Comparison of ENCODE assay signal across 9 cellular contexts in the genomic region with DNA sequence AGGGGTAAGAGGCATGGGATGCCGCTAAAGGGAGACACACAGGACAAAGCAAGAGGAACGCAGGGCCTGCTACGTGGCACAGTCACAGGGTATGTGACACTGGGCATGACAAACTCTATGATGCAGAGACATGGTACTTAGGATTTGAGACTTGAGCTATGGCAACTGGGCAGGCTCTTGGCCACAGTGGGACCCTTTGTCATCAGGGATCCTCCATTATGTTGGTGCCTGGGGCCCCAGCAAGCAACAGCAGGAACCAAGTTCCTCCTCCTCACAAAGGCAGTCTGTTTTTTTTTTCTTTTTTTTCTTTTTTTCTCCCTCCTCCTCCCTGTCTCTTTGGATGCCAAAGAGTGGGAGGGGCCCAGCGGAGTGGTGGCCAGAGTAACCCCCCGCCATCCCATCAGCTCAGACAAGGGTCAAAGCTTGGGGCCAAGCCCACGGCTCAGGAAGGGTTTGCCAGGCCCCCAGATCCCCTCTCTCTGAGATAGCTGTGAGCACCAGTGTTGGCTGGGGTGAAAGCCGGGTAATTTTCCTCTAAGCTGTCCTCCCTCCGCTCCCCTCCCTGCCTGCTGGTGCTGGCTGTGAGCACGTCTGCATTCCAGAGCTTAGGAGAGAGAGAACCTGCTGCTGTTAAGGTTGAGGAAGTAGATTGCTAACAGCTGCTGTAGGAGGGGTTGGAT. TPM values are rescaled to one million over a fixed set of nuclear protein-coding genes. Genes with fewer than 3 reads are reported as not detected.
DNase-seq lines count a peak whose midpoint lies in the region; ATAC-seq and TF ChIP-seq lines count a peak whose summit lies in the region.
"Had no signal": no experiment of that assay in that cellular context is flagged by ENCODE, and none has a peak within 500 bp of the region (broad histone marks: within the 10 kb centered on the region; RNA-seq: fewer than 3 reads in every experiment).

No MANE protein-coding gene starts in this region.

- no peaks in the 10 kb centered on the region for H3K27me3 Mint-ChIP-seq in activated naive CD8-positive, alpha-beta T cell treated with anti-CD3 and anti-CD28 coated beads, Interleukin-2, amount 10 ng/mL, durations not matched to agents 7 days and 5 days
- no peaks in the 10 kb centered on the region for H3K27me3 Mint-ChIP-seq in activated naive CD8-positive, alpha-beta T cell treated with anti-CD3 and anti-CD28 coated beads, Interleukin-2, amount 50 U/mL, for 24 hours
- H3K27me3 Mint-ChIP-seq in glutamatergic neuron (ENCODE audit: unreplicated experiment) = peaks cover 11% of the 10 kb centered on the region

- DNase-seq in activated naive CD8-positive, alpha-beta T cell treated with anti-CD3 and anti-CD28 coated beads, Interleukin-2, amount 10 ng/mL, durations not matched to agents 7 days and 5 days = peak; percentile 21
- no peak for DNase-seq in activated naive CD8-positive, alpha-beta T cell treated with anti-CD3 and anti-CD28 coated beads, Interleukin-2, amount 50 U/mL, for 24 hours
- DNase-seq in epidermal melanocyte (ENCODE audit: insufficient read length, low spot score) (peak; percentile 56), SIG-M5 treated with dmso at 0.1 percent for 504 hours (lab: John Stamatoyannopoulos, UW; ENCODE audit: unreplicated experiment) (no peak), NCI-H345 treated with DMSO at 0.1 percent for 48 hours (lab: John Stamatoyannopoulos, UW; ENCODE audit: unreplicated experiment) (no peak), glutamatergic neuron (no peak)

- peak overlapping the region; percentile 90 to 98 for H3K27ac ChIP-seq in mucosa of rectum (ENCODE audit: low read depth in 2 of 2, low read length in 2 of 2)
- H3K27ac ChIP-seq: C4-2B had no signal

- H3K36me3 ChIP-seq in mucosa of rectum (ENCODE audit: control insufficient read depth in 2 of 2, insufficient read depth in 2 of 2, low read length in 2 of 2) = peaks cover 0 to 1% of the 10 kb centered on the region in 2 donors

- H3K4me1 ChIP-seq in mucosa of rectum (ENCODE audit: control insufficient read depth in 2 of 2, insufficient read depth in 2 of 2, low read length in 2 of 2) = peaks cover 47 to 71% of the 10 kb centered on the region in 2 donors

- peak overlapping the region in 1 of 2 donors; percentile 20 for H3K4me3 ChIP-seq in mucosa of rectum (ENCODE audit: low read length in 2 of 2)

- H3K9me3 ChIP-seq in mucosa of rectum (ENCODE audit: control insufficient read depth in 2 of 2, low read length in 2 of 2) = no peaks in the 10 kb centered on the region

- H3K9ac ChIP-seq in mucosa of rectum (ENCODE audit: low read depth in 1 of 2, low read length in 2 of 2) = peak overlapping the region; percentile 34 to 71

- no peak for ATAC-seq in activated naive CD8-positive, alpha-beta T cell treated with anti-CD3 and anti-CD28 coated beads, Interleukin-2, amount 10 ng/mL, durations not matched to agents 7 days and 5 days (ENCODE audit: low read depth)
- no peak for ATAC-seq in activated naive CD8-positive, alpha-beta T cell treated with anti-CD3 and anti-CD28 coated beads, Interleukin-2, amount 50 U/mL, for 24 hours
- ATAC-seq in HG03108 (IDR thresholded peaks at IDR 0.05; ENCODE audit: unreplicated experiment) = no peak

- peaks cover 6% of the 10 kb centered on the region for H3K4me1 Mint-ChIP-seq in activated naive CD8-positive, alpha-beta T cell treated with anti-CD3 and anti-CD28 coated beads, Interleukin-2, amount 10 ng/mL, durations not matched to agents 7 days and 5 days
- peaks cover 25% of the 10 kb centered on the region for H3K4me1 Mint-ChIP-seq in activated naive CD8-positive, alpha-beta T cell treated with anti-CD3 and anti-CD28 coated beads, Interleukin-2, amount 50 U/mL, for 24 hours
- H3K4me1 Mint-ChIP-seq in glutamatergic neuron (ENCODE audit: low read depth, unreplicated experiment) = peaks cover 6% of the 10 kb centered on the region

- H3K9me3 Mint-ChIP-seq in activated naive CD8-positive, alpha-beta T cell treated with anti-CD3 and anti-CD28 coated beads, Interleukin-2, amount 10 ng/mL, durations not matched to agents 7 days and 5 days = no peaks in the 10 kb centered on the region
- H3K9me3 Mint-ChIP-seq in activated naive CD8-positive, alpha-beta T cell treated with anti-CD3 and anti-CD28 coated beads, Interleukin-2, amount 50 U/mL, for 24 hours = no peaks in the 10 kb centered on the region
- H3K9me3 Mint-ChIP-seq in glutamatergic neuron (ENCODE audit: unreplicated experiment) = no peaks in the 10 kb centered on the region

- no peak for TF ChIP-seq CTCF in glutamatergic neuron (IDR thresholded peaks at IDR 0.05; ENCODE audit: partially characterized antibody, unreplicated experiment)

- peaks cover 2% of the 10 kb centered on the region for H3K36me3 Mint-ChIP-seq in activated naive CD8-positive, alpha-beta T cell treated with anti-CD3 and anti-CD28 coated beads, Interleukin-2, amount 10 ng/mL, durations not matched to agents 7 days and 5 days
- H3K36me3 Mint-ChIP-seq in activated naive CD8-positive, alpha-beta T cell treated with anti-CD3 and anti-CD28 coated beads, Interleukin-2, amount 50 U/mL, for 24 hours (ENCODE audit: low read depth) = peaks cover 2% of the 10 kb centered on the region
- no peaks in the 10 kb centered on the region for H3K36me3 Mint-ChIP-seq in glutamatergic neuron (ENCODE audit: unreplicated experiment)

- no peak overlapping the region for H3K27ac Mint-ChIP-seq in activated naive CD8-positive, alpha-beta T cell treated with anti-CD3 and anti-CD28 coated beads, Interleukin-2, amount 10 ng/mL, durations not matched to agents 7 days and 5 days
- no peak overlapping the region for H3K27ac Mint-ChIP-seq in activated naive CD8-positive, alpha-beta T cell treated with anti-CD3 and anti-CD28 coated beads, Interleukin-2, amount 50 U/mL, for 24 hours
- no peak overlapping the region for H3K27ac Mint-ChIP-seq in glutamatergic neuron (ENCODE audit: unreplicated experiment)

- no peak overlapping the region for H3K4me3 Mint-ChIP-seq in activated naive CD8-positive, alpha-beta T cell treated with anti-CD3 and anti-CD28 coated beads, Interleukin-2, amount 10 ng/mL, durations not matched to agents 7 days and 5 days
- H3K4me3 Mint-ChIP-seq in activated naive CD8-positive, alpha-beta T cell treated with anti-CD3 and anti-CD28 coated beads, Interleukin-2, amount 50 U/mL, for 24 hours = no peak overlapping the region
- no peak overlapping the region for H3K4me3 Mint-ChIP-seq in glutamatergic neuron (ENCODE audit: unreplicated experiment)

- POLR2A ChIA-PET in activated naive CD8-positive, alpha-beta T cell treated with anti-CD3 and anti-CD28 coated beads, Interleukin-2, amount 10 ng/mL, durations not matched to agents 7 days and 5 days (lab: Charles Lee) = no interaction called here

- H3K27me3 ChIP-seq in mucosa of rectum (ENCODE audit: control insufficient read depth in 2 of 2, insufficient read depth in 2 of 2, low read length in 2 of 2) = no peaks in the 10 kb centered on the region

RNA-seq across cellular contexts. Expression of a gene that starts 21.1 kb away (rescaled TPM):
- 1 to 10 TPM; 8.0 to 9.6 TPM for total RNA-seq in activated naive CD8-positive, alpha-beta T cell treated with anti-CD3 and anti-CD28 coated beads, Interleukin-2, amount 10 ng/mL, durations not matched to agents 7 days and 5 days
- total RNA-seq in glutamatergic neuron (ENCODE audit: unreplicated experiment) = 11.6 TPM

Comparison
In these comparisons a context has a peak if more than half of its experiments do, and no peak if none do; other contexts are left out.
1. DNase-seq: peak in activated naive CD8-positive, alpha-beta T cell treated with anti-CD3 and anti-CD28 coated beads, Interleukin-2, amount 10 ng/mL, durations not matched to agents 7 days and 5 days (single experiment) and epidermal melanocyte (single experiment); none in activated naive CD8-positive, alpha-beta T cell treated with anti-CD3 and anti-CD28 coated beads, Interleukin-2, amount 50 U/mL, for 24 hours (single experiment), SIG-M5 treated with dmso at 0.1 percent for 504 hours (single experiment), NCI-H345 treated with DMSO at 0.1 percent for 48 hours (single experiment) and glutamatergic neuron (single experiment).